In genomic region chr7:85070967-85071628, GRCh38 we compare ENCODE assay signal across 1 cellular context.
TF ChIP-seq lines count a peak whose summit lies in the region.

No MANE protein-coding gene starts in this region.

TF ChIP-seq in HEK293, 187 proteins besides CTCF, POLR2A, EP300 and RAD21 (continued from another document and continues in another):
- TF ChIP-seq ZNF624 (tag by site-specific recombination; IDR thresholded peaks at IDR 0.05) (no peak), OVOL3 (tag by site-specific recombination; IDR thresholded peaks at IDR 0.05) (no peak), ZNF530 (tag by site-specific recombination; IDR thresholded peaks at IDR 0.05; ENCODE audit: low read depth) (no peak), ZNF677 (tag by site-specific recombination; IDR thresholded peaks at IDR 0.05) (no peak), ZNF561 (tag by site-specific recombination; IDR thresholded peaks at IDR 0.05; ENCODE audit: borderline replicate concordance) (no peak), PRDM6 (tag by site-specific recombination; IDR thresholded peaks at IDR 0.05) (peak; percentile 8; the same call in 1 of the 2 replicates), ZNF169 (tag by site-specific recombination; IDR thresholded peaks at IDR 0.05) (no peak), ZNF324 (tag by site-specific recombination; IDR thresholded peaks at IDR 0.05) (no peak), ZNF148 (tag by site-specific recombination; IDR thresholded peaks at IDR 0.05; ENCODE audit: borderline replicate concordance) (no peak), ZNF660 (tag by site-specific recombination; IDR thresholded peaks at IDR 0.05) (no peak), GLI2 (tag by site-specific recombination; IDR thresholded peaks at IDR 0.05; ENCODE audit: borderline replicate concordance, low read depth) (peak; percentile 56; the same call in 1 of the 2 replicates), ZSCAN18 (tag by site-specific recombination; IDR thresholded peaks at IDR 0.05) (no peak), ZBTB10 (tag by site-specific recombination; IDR thresholded peaks at IDR 0.05) (no peak), ZNF513 (tag by site-specific recombination; IDR thresholded peaks at IDR 0.05) (no peak), ZNF548 (tag by site-specific recombination; IDR thresholded peaks at IDR 0.05) (no peak), ZNF112 (tag by site-specific recombination; IDR thresholded peaks at IDR 0.05) (no peak), ZNF121 (tag by site-specific recombination; IDR thresholded peaks at IDR 0.05) (no peak), ZSCAN4 (tag by site-specific recombination; IDR thresholded peaks at IDR 0.05) (no peak), TSHZ1 (tag by site-specific recombination; IDR thresholded peaks at IDR 0.05; ENCODE audit: borderline replicate concordance) (no peak), ZNF626 (tag by site-specific recombination; IDR thresholded peaks at IDR 0.05) (no peak), ZFP37 (tag by site-specific recombination; IDR thresholded peaks at IDR 0.05) (no peak), ZNF23 (tag by site-specific recombination; IDR thresholded peaks at IDR 0.05; ENCODE audit: borderline replicate concordance) (no peak), ZFHX2 (tag by site-specific recombination; conservative IDR thresholded peaks at IDR 0.05) (no peak), ZBTB21 (tag by site-specific recombination; IDR thresholded peaks at IDR 0.05) (no peak), ELK4 (IDR thresholded peaks at IDR 0.05; ENCODE audit: borderline replicate concordance, low read depth, low read length) (no peak), ZNF274 (IDR thresholded peaks at IDR 0.05; ENCODE audit: low read length) (no peak), ZNF274 (tag by site-specific recombination; IDR thresholded peaks at IDR 0.05; ENCODE audit: borderline replicate concordance) (no peak), SETDB1 (IDR thresholded peaks at IDR 0.05; ENCODE audit: insufficient read length, low read length) (no peak), ZNF2 (tag by site-specific recombination; IDR thresholded peaks at IDR 0.05) (no peak), HOXD13 (CRISPR knock-in tag; IDR thresholded peaks at IDR 0.05; ENCODE audit: borderline replicate concordance) (no peak), ZBTB20 (tag by site-specific recombination; IDR thresholded peaks at IDR 0.05) (no peak), ZSCAN30 (tag by site-specific recombination; IDR thresholded peaks at IDR 0.05) (no peak), ZNF600 (tag by site-specific recombination; IDR thresholded peaks at IDR 0.05) (no peak), ZNF26 (tag by site-specific recombination; IDR thresholded peaks at IDR 0.05) (no peak), ZNF354C (tag by site-specific recombination; IDR thresholded peaks at IDR 0.05; ENCODE audit: borderline replicate concordance, low read depth) (no peak), ZNF549 (tag by site-specific recombination; IDR thresholded peaks at IDR 0.05) (no peak), ZNF155 (tag by site-specific recombination; IDR thresholded peaks at IDR 0.05) (no peak), OSR2 (tag by site-specific recombination; IDR thresholded peaks at IDR 0.05) (peak; percentile 10; the same call in 1 of the 2 replicates), ZNF488 (tag by site-specific recombination; IDR thresholded peaks at IDR 0.05) (no peak), ZNF426 (tag by site-specific recombination; IDR thresholded peaks at IDR 0.05) (no peak), WT1 (tag by site-specific recombination; IDR thresholded peaks at IDR 0.05) (no peak), ZNF174 (tag by site-specific recombination; IDR thresholded peaks at IDR 0.05) (no peak), ZNF16 (tag by site-specific recombination; IDR thresholded peaks at IDR 0.05; ENCODE audit: low read depth) (no peak), ZNF214 (tag by site-specific recombination; IDR thresholded peaks at IDR 0.05; ENCODE audit: borderline replicate concordance) (no peak), ZBTB6 (tag by site-specific recombination; IDR thresholded peaks at IDR 0.05) (no peak)
